1 cellular context compared by ENCODE assay signal in the genomic region with DNA sequence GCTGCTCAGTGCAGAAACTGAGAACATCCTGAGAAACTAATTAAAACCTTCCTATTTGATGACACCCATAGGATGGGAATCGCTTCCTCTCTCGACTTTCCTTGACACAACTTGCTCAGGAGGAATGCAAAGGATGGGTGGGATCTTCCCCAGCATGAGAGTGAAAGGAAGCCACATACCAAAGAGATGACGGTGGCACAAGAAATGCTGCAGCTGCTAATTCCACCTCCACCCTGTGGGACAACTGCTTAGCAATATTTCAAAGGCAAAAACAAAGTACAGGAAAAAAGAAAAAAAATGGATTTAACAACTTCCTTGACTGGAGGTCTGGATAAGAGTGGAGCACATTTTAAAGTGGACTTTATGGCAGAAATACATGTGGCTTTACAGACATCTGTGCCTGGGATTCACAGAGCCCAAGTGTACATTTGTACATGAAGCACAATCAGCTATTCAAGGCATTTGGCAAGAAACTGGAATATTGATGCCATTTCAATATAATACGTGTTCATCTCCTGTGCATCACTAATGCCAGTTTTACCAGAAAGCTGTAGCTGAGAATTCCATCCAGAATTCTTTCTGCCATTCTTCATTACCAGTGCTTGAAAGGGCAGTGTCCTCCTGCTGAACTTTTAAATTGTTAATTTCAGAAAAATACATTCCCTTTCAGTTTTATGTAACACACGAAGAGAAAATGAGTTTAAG.
TF ChIP-seq lines count a peak whose summit lies in the region.

No MANE protein-coding gene starts in this region.

TF ChIP-seq in H1, 55 proteins besides CTCF, POLR2A, EP300 and RAD21:
- TF ChIP-seq, protein P1, sequence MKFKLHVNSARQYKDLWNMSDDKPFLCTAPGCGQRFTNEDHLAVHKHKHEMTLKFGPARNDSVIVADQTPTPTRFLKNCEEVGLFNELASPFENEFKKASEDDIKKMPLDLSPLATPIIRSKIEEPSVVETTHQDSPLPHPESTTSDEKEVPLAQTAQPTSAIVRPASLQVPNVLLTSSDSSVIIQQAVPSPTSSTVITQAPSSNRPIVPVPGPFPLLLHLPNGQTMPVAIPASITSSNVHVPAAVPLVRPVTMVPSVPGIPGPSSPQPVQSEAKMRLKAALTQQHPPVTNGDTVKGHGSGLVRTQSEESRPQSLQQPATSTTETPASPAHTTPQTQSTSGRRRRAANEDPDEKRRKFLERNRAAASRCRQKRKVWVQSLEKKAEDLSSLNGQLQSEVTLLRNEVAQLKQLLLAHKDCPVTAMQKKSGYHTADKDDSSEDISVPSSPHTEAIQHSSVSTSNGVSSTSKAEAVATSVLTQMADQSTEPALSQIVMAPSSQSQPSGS (IDR thresholded peaks at IDR 0.05; ENCODE audit: low read length) = 0 out of 2 replicates have a peak, but pooled peaks have one; percentile 41
- TF ChIP-seq CHD1 (IDR thresholded peaks at IDR 0.05; ENCODE audit: low read depth, low read length) = no peak
- TF ChIP-seq EZH2 (IDR thresholded peaks at IDR 0.05; ENCODE audit: low read depth, low read length, severe bottlenecking) = no peak
- no peak for TF ChIP-seq CBX8 (IDR thresholded peaks at IDR 0.05; ENCODE audit: borderline replicate concordance, low read depth, low read length)
- TF ChIP-seq MAFK (IDR thresholded peaks at IDR 0.05; ENCODE audit: low read depth, low read length) = peak; percentile 4; the same call in 1 of the 2 replicates
- TF ChIP-seq SRF (IDR thresholded peaks at IDR 0.05; ENCODE audit: low read depth, low read length) = no peak
- TF ChIP-seq SP1 (IDR thresholded peaks at IDR 0.05; ENCODE audit: low read depth, low read length) = 0 out of 2 replicates have a peak, but pooled peaks have one; percentile 19
- TF ChIP-seq JUND (IDR thresholded peaks at IDR 0.05; ENCODE audit: low read length) = peak; percentile 92
- TF ChIP-seq TEAD4 (IDR thresholded peaks at IDR 0.05; ENCODE audit: low read depth, low read length) = peak; percentile 84
- TF ChIP-seq, protein P2, sequence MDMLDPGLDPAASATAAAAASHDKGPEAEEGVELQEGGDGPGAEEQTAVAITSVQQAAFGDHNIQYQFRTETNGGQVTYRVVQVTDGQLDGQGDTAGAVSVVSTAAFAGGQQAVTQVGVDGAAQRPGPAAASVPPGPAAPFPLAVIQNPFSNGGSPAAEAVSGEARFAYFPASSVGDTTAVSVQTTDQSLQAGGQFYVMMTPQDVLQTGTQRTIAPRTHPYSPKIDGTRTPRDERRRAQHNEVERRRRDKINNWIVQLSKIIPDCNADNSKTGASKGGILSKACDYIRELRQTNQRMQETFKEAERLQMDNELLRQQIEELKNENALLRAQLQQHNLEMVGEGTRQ (IDR thresholded peaks at IDR 0.05; ENCODE audit: low read length) = no peak
- TF ChIP-seq JUN (IDR thresholded peaks at IDR 0.05; ENCODE audit: low read depth, low read length) = peak; percentile 91
- 0 out of 2 replicates have a peak, but pooled peaks have one; percentile 55 for TF ChIP-seq TCF12 (IDR thresholded peaks at IDR 0.05; ENCODE audit: low read depth, low read length)
